ENCODE assay signal across 8 cellular contexts in the genomic region with DNA sequence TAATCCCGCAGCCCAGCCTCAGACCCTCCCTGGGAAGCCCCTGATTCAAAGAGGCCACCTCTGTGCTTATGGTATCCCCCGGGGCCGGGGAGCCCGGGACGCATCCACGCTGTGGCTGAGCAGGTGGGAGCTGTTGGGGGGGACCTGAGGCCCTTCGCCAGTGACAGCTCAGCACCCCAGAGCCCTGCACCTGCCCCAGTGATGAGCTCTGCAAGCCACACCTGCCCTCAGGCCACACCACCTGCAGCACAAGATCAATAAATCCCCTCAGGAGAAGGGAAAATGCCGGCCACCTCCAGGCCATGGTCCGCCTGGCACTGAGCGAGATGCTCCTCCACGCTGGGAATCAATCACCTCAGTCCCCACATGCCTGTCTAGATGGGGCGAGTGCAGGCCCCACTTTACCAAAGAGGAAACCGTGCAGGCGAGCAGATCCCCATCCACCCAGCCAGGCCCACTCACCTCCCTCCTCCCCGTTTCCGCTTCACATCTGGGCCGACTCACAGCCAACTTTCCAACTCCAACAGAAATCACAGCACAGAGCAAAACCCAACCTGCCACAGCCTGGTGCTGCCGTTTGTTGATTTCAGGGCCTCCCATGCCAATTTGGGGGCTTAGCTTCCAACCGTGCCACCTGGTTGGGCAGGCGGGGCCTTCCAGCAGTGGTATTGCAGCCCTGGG. TPM values are rescaled to one million over a fixed set of nuclear protein-coding genes. Genes with fewer than 3 reads are reported as not detected.
DNase-seq lines count a peak whose midpoint lies in the region; ATAC-seq and TF ChIP-seq lines count a peak whose summit lies in the region.

No MANE protein-coding gene starts in this region.

- no peak for TF ChIP-seq EP300 in transverse colon (IDR thresholded peaks at IDR 0.05; ENCODE audit: low read depth)

- H3K4me3 ChIP-seq in right lobe of liver = peak overlapping the region in 2 of 3 donors; percentile 21 to 27
- peak overlapping the region in 2 of 4 donors; percentile 18 to 42 for H3K4me3 ChIP-seq in transverse colon

- no peaks in the 10 kb centered on the region for H3K9me3 ChIP-seq in right lobe of liver
- H3K9me3 ChIP-seq in transverse colon = no peaks in the 10 kb centered on the region

- intact Hi-C loops in right lobe of liver (cut with DNase I) = no loop called here
- intact Hi-C loops in transverse colon (cut with DNase I; ENCODE audit: low total_unique reads) = no loop called here

- 60% methylated on average over 3 of the region's 20 CpGs for WGBS in right lobe of liver (ENCODE audit: insufficient coverage, low coverage, low lambda C conversion rate, missing lambda C conversion rate)
- 59% methylated on average over 20 of the region's 20 CpGs; no CpG with 5 or more reads in 1 of the 2 donors for WGBS in transverse colon (ENCODE audit: low coverage in 1 of 2), 2 donors

- ATAC-seq in right lobe of liver = peak in 2 of 4 donors; percentile 7 to 23

- H3K4me1 ChIP-seq in right lobe of liver = peaks cover 0 to 14% (median 4%) of the 10 kb centered on the region in 4 donors
- peaks cover 0 to 54% (median 16%) of the 10 kb centered on the region in 4 donors for H3K4me1 ChIP-seq in transverse colon

- in situ Hi-C loops in transverse colon (cut with MboI; ENCODE audit: low pct_ligation_motif_present in 1 of 4, low pct_unique_long_range_greater_than_20kb in 1 of 4, low sequenced_read_pairs in 3 of 4) = no loop called here

- DNase-seq in activated gamma-delta T cell treated with Interleukin-2 at 50 U/mL for 16 hours (peak; percentile 78), activated gamma-delta T cell (lab: John Stamatoyannopoulos, UW) (no peak), activated T-cell treated with anti-CD3 and anti-CD28 coated beads for 1 hour (ENCODE audit: low read depth) (peak; percentile 55), right lobe of liver (no peak), transverse colon (peak; percentile 64), HT-29 (ENCODE audit: low spot score) (no peak), foreskin melanocyte (no peak), putamen (ENCODE audit: low spot score) (no peak)

- TF ChIP-seq CTCF in right lobe of liver (IDR thresholded peaks at IDR 0.05) = no peak
- no peak for TF ChIP-seq CTCF in transverse colon (IDR thresholded peaks at IDR 0.05)

- peaks cover 0 to 8% (median under 1%) of the 10 kb centered on the region in 4 donors for H3K36me3 ChIP-seq in right lobe of liver
- H3K36me3 ChIP-seq in transverse colon = peaks cover 0 to 4% (median 2%) of the 10 kb centered on the region in 4 donors

- TF ChIP-seq POLR2A in right lobe of liver (IDR thresholded peaks at IDR 0.05) (no peak), transverse colon (IDR thresholded peaks at IDR 0.05) (no peak)

- H3K27ac ChIP-seq in right lobe of liver (peak overlapping the region; percentile 34 to 78 (median 73)), transverse colon (peak overlapping the region; percentile 77 to 99 (median 82))

- no peaks in the 10 kb centered on the region for H3K27me3 ChIP-seq in right lobe of liver
- no peaks in the 10 kb centered on the region for H3K27me3 ChIP-seq in transverse colon

RNA-seq across cellular contexts. Expression of gene MOB3A, which starts 12.8 kb away (rescaled TPM):
- total RNA-seq in right lobe of liver (10 to 100 TPM in 4 of 6 experiments, 1 to 10 TPM in 2; 8.3 to 13.8 (median 10.8) TPM), transverse colon (10 to 100 TPM; 18.7 to 74.2 (median 46.1) TPM)
- total RNA-seq in HT-29 (2014; rRNA removed; shearing (Covaris generic)) = 7.7 and 9.2 TPM in 2 replicates

RNA-seq across cellular contexts. Expression of gene IZUMO4, which starts 13.4 kb away (rescaled TPM):
- total RNA-seq in right lobe of liver = 1 to 10 TPM in 5 of 6 experiments, not detected in 1; 1.2 to 6.9 (median 4.2) TPM
- 1 to 10 TPM in 2 of 4 donors, not detected in 2; 2.3 to 5.4 TPM for total RNA-seq in transverse colon
- total RNA-seq in HT-29 (2014; rRNA removed; shearing (Covaris generic)) = 2.7 and 5.3 TPM in 2 replicates

RNA-seq across cellular contexts. Expression of gene MKNK2, which starts 32.3 kb away (rescaled TPM):
- total RNA-seq in right lobe of liver = 100 to 1,000 TPM in 4 of 6 experiments, 10 to 100 TPM in 2; 80.5 to 218 (median 117) TPM
- total RNA-seq in transverse colon = 100 to 1,000 TPM; 189 to 279 (median 236) TPM
- 212 and 223 TPM in 2 replicates for total RNA-seq in HT-29 (2014; rRNA removed; shearing (Covaris generic))

Comparison
In these comparisons a context has a peak if more than half of its experiments do, and no peak if none do; other contexts are left out.
1. DNase-seq: peak in activated gamma-delta T cell treated with Interleukin-2 at 50 U/mL for 16 hours (single experiment), activated T-cell treated with anti-CD3 and anti-CD28 coated beads for 1 hour (single experiment) and transverse colon (single experiment); none in activated gamma-delta T cell (single experiment), right lobe of liver (0 of 3), HT-29 (single experiment), foreskin melanocyte (single experiment) and putamen (single experiment).